In the genomic region with DNA sequence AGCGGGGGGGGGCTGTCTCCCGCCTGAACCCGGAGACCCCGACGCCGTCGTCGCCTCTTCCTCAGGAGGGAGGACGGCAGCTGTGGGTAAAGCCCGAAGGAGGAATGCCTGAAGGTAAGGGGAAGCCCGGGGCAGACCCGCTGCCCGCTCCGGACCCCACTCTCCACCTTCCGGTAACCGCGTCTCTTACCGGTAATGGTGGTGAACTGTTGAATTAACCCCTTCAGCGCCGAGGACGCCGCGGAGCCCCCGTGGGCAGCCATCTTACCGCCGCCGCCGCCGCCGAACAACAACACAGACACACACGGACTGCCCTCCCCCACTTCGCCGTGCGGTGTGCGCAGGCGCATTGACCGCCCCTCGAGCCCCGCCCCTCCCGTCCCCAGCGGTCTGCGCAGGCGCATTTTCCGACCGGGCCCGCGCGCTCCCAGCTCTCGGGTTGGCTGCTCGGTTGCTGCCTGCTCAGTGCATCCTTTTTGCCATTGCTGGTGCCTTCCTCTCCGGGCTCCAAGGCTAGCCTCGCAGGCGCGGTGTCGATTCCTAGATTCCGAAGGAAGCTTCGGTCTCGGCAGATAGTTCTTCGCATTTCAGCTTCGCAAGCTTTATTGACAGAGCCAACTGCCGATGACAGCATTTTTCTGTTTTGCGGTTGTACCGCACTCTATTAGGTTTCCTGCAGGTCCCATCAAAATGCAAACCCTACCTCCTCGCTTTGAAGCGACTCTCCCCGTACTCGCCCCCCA, we compare ENCODE assay signal across 8 cellular contexts. TPM values are rescaled to one million over a fixed set of nuclear protein-coding genes. Genes with fewer than 3 reads are reported as not detected.
A peak's percentile ranks its signal among the peaks of the same experiment; 100 is the strongest.
DNase-seq lines count a peak whose midpoint lies in the region; ATAC-seq and TF ChIP-seq lines count a peak whose summit lies in the region.

A gene with protein sequence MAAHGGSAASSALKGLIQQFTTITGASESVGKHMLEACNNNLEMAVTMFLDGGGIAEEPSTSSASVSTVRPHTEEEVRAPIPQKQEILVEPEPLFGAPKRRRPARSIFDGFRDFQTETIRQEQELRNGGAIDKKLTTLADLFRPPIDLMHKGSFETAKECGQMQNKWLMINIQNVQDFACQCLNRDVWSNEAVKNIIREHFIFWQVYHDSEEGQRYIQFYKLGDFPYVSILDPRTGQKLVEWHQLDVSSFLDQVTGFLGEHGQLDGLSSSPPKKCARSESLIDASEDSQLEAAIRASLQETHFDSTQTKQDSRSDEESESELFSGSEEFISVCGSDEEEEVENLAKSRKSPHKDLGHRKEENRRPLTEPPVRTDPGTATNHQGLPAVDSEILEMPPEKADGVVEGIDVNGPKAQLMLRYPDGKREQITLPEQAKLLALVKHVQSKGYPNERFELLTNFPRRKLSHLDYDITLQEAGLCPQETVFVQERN (minus strand): TSS at position 291 of the 743 bp plus-strand sequence. CDS start 28 bp downstream, at position 263.

- peaks cover 10% of the 10 kb centered on the region; the same call in 1 of the 2 replicates for H3K4me1 ChIP-seq in OCI-LY3 (ENCODE audit: low read length)

- H3K27me3 Mint-ChIP-seq in endothelial cell (ENCODE audit: unreplicated experiment) (peaks cover 5% of the 10 kb centered on the region), mesothelial cell of epicardium (ENCODE audit: low read depth) (no peaks in the 10 kb centered on the region)

- H3K27ac Mint-ChIP-seq in endothelial cell (ENCODE audit: unreplicated experiment) (peak within 1 kb of the TSS; percentile 89), mesothelial cell of epicardium (peak within 1 kb of the TSS; percentile 85)

- H4K20me1 ChIP-seq in OCI-LY3 (ENCODE audit: insufficient read depth, low read length) = peaks cover 31% of the 10 kb centered on the region

- DNase-seq in D341Med (ENCODE audit: low spot score) (peak; percentile 100), HuH-7.5 (ENCODE audit: low spot score) (peak; percentile 95), endothelial cell (ENCODE audit: low spot score) (peak; percentile 99), mesothelial cell of epicardium (ENCODE audit: low spot score in 2 of 2, unreplicated experiment in 2 of 2) (peak; percentile 96 to 97)
- peak; percentile 99 for DNase-seq in activated CD8-positive, alpha-beta memory T cell treated with anti-CD3 and anti-CD28 coated beads, Interleukin-2, amount 50 U/mL, for 48 hours
- peak; percentile 90 to 91 for DNase-seq in stimulated activated CD8-positive, alpha-beta memory T cell treated with anti-CD3 and anti-CD28 coated beads, Interleukin-15, amount 100 ng/mL, for 4 hours (ENCODE audit: low read depth in 2 of 2)

- peaks cover 5% of the 10 kb centered on the region for H3K36me3 ChIP-seq in OCI-LY3 (replicated peaks; ENCODE audit: low read depth, low read length)

- no peaks in the 10 kb centered on the region for H3K9me3 ChIP-seq in OCI-LY3 (ENCODE audit: insufficient read depth, low read length)

- H3K4me1 Mint-ChIP-seq in endothelial cell (ENCODE audit: unreplicated experiment) (peaks cover 15% of the 10 kb centered on the region), mesothelial cell of epicardium (peaks cover 18% of the 10 kb centered on the region)

- peak within 1 kb of the TSS; percentile 81 for H3K27ac ChIP-seq in OCI-LY3 (ENCODE audit: low read length)

- peak within 1 kb of the TSS; percentile 72 for H3K4me2 ChIP-seq in OCI-LY3 (ENCODE audit: low read length)

- H3K4me3 Mint-ChIP-seq in endothelial cell (ENCODE audit: unreplicated experiment) = peak within 1 kb of the TSS; percentile 94
- peak within 1 kb of the TSS; percentile 70 for H3K4me3 Mint-ChIP-seq in mesothelial cell of epicardium

- H2AFZ ChIP-seq in OCI-LY3 (ENCODE audit: low read depth, low read length) = peak within 1 kb of the TSS; percentile 81

- H3K4me3 ChIP-seq in OCI-LY3 (ENCODE audit: low read length) = peak within 1 kb of the TSS; percentile 98

- ATAC-seq in GM21515 (IDR thresholded peaks at IDR 0.05; ENCODE audit: unreplicated experiment) = peak; percentile 65

- no peaks in the 10 kb centered on the region for H3K27me3 ChIP-seq in OCI-LY3 (ENCODE audit: low read depth, low read length)

- H3K9me3 Mint-ChIP-seq in endothelial cell (ENCODE audit: unreplicated experiment) (no peaks in the 10 kb centered on the region), mesothelial cell of epicardium (no peaks in the 10 kb centered on the region)

- H3K9ac ChIP-seq in OCI-LY3 (ENCODE audit: low read length) = peak within 1 kb of the TSS; percentile 92

- H3K36me3 Mint-ChIP-seq in endothelial cell (ENCODE audit: low read depth, unreplicated experiment) (no peaks in the 10 kb centered on the region), mesothelial cell of epicardium (peaks cover 2% of the 10 kb centered on the region)

- H3K79me2 ChIP-seq in OCI-LY3 (ENCODE audit: low read length) = peaks cover 49% of the 10 kb centered on the region

- TF ChIP-seq CTCF in OCI-LY3 (IDR thresholded peaks at IDR 0.05; ENCODE audit: low read depth, low read length) = no peak
- no peak for TF ChIP-seq CTCF in endothelial cell (IDR thresholded peaks at IDR 0.05; ENCODE audit: unreplicated experiment)
- no peak for TF ChIP-seq CTCF in mesothelial cell of epicardium (IDR thresholded peaks at IDR 0.05; ENCODE audit: unreplicated experiment)

RNA-seq across cellular contexts. Expression of the gene that starts here (rescaled TPM):
- 71.7 TPM for total RNA-seq in endothelial cell (ENCODE audit: unreplicated experiment)
- 109 to 110 TPM (median 110 TPM) in 3 replicates for total RNA-seq in mesothelial cell of epicardium

Comparison
In these comparisons a context has a peak if more than half of its experiments do, and no peak if none do; other contexts are left out.
1. Peak in every context shown above with its lines: DNase-seq, ATAC-seq, H3K4me3 ChIP-seq and H3K27ac ChIP-seq.